In the genomic region with DNA sequence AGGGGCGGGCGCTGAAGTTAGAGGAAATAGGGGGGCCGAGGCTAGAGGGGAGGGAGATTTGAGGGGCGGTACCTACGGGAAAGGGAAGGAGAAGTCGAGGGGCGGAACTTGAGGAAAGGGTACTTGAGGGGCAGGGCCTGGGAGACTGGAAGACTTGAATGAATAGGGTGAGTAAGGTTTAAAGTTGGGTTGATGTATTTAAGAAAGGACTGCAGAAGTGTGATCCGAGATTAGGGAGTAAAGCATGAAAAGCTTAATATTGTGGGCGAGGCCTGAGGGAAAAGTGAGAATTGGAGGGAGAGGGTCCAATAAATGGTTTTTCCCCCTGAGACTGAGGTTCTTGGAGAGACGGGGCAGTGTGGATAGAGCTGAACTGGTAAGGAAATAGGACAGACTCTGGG, we compare ENCODE assay signal across 1 cellular context.
TF ChIP-seq lines count a peak whose summit lies in the region.

No MANE protein-coding gene starts in this region.

TF ChIP-seq in K562, 482 proteins besides CTCF, POLR2A, EP300 and RAD21 (continued from another document):
- TF ChIP-seq, protein P1, sequence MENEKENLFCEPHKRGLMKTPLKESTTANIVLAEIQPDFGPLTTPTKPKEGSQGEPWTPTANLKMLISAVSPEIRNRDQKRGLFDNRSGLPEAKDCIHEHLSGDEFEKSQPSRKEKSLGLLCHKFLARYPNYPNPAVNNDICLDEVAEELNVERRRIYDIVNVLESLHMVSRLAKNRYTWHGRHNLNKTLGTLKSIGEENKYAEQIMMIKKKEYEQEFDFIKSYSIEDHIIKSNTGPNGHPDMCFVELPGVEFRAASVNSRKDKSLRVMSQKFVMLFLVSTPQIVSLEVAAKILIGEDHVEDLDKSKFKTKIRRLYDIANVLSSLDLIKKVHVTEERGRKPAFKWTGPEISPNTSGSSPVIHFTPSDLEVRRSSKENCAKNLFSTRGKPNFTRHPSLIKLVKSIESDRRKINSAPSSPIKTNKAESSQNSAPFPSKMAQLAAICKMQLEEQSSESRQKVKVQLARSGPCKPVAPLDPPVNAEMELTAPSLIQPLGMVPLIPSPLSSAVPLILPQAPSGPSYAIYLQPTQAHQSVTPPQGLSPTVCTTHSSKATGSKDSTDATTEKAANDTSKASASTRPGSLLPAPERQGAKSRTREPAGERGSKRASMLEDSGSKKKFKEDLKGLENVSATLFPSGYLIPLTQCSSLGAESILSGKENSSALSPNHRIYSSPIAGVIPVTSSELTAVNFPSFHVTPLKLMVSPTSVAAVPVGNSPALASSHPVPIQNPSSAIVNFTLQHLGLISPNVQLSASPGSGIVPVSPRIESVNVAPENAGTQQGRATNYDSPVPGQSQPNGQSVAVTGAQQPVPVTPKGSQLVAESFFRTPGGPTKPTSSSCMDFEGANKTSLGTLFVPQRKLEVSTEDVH (IDR thresholded peaks at IDR 0.05; ENCODE audit: low read depth, partially characterized antibody): no peak
- TF ChIP-seq ZFPM2 (CRISPR knock-in tag; IDR thresholded peaks at IDR 0.05) (no peak), ZNF282 (CRISPR knock-in tag; IDR thresholded peaks at IDR 0.05) (no peak), HDAC2 (IDR thresholded peaks at IDR 0.05) (no peak), ZNF668 (CRISPR knock-in tag; IDR thresholded peaks at IDR 0.05) (no peak), SPI1 (IDR thresholded peaks at IDR 0.05; ENCODE audit: borderline replicate concordance, low read depth, low read length) (peak; percentile 34; the same call in 1 of the 2 replicates)
- TF ChIP-seq, protein P2, sequence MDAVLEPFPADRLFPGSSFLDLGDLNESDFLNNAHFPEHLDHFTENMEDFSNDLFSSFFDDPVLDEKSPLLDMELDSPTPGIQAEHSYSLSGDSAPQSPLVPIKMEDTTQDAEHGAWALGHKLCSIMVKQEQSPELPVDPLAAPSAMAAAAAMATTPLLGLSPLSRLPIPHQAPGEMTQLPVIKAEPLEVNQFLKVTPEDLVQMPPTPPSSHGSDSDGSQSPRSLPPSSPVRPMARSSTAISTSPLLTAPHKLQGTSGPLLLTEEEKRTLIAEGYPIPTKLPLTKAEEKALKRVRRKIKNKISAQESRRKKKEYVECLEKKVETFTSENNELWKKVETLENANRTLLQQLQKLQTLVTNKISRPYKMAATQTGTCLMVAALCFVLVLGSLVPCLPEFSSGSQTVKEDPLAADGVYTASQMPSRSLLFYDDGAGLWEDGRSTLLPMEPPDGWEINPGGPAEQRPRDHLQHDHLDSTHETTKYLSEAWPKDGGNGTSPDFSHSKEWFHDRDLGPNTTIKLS (IDR thresholded peaks at IDR 0.05; ENCODE audit: borderline replicate concordance, low read depth): no peak
TF ChIP-seq in K562: peak in this region for 5.
